ENCODE assay signal across 1 cellular context in genomic region chr12:57165741-57166140, GRCh38.
TF ChIP-seq lines count a peak whose summit lies in the region.

No MANE protein-coding gene starts in this region.

TF ChIP-seq in SK-N-SH treated with all-trans-retinoic acid at 6 μM for 48 hours, 23 proteins besides CTCF, POLR2A, EP300 and RAD21 (continued from another document):
- TF ChIP-seq ZNF70 (CRISPR knock-in tag; IDR thresholded peaks at IDR 0.05) (no peak), PATZ1 (CRISPR knock-in tag; IDR thresholded peaks at IDR 0.05; ENCODE audit: borderline replicate concordance) (no peak)
